ENCODE assay signal across 1 cellular context in genomic region chr16:57536306-57537193, GRCh38.
A peak's percentile ranks its signal among the peaks of the same experiment; 100 is the strongest.
TF ChIP-seq lines count a peak whose summit lies in the region.

TSS of gene CCDC102A (minus strand) at chr16:57536571. CDS start at chr16:57529177, 7,394 bp downstream.

TF ChIP-seq in HepG2, 621 proteins besides CTCF, POLR2A, EP300 and RAD21 (continued from another document and continues in another):
- TF ChIP-seq E2F1 (CRISPR knock-in tag; IDR thresholded peaks at IDR 0.05), result 0 out of 2 replicates have a peak, but pooled peaks have one; percentile 32
- no peak for TF ChIP-seq SNAPC2 (CRISPR knock-in tag; IDR thresholded peaks at IDR 0.05)
- TF ChIP-seq CEBPB (IDR thresholded peaks at IDR 0.05; ENCODE audit: borderline replicate concordance, low read depth, low read length), result no peak
- TF ChIP-seq ZNF839 (CRISPR knock-in tag; IDR thresholded peaks at IDR 0.05; ENCODE audit: borderline replicate concordance), result 0 out of 2 replicates have a peak, but pooled peaks have one; percentile 20
- TF ChIP-seq TAF15 (IDR thresholded peaks at IDR 0.05; ENCODE audit: low read depth, low read length, poor library complexity, severe bottlenecking), result no peak
- TF ChIP-seq ZNF280D (CRISPR knock-in tag; IDR thresholded peaks at IDR 0.05), result no peak
- no peak for TF ChIP-seq PREB (CRISPR knock-in tag; IDR thresholded peaks at IDR 0.05)
- TF ChIP-seq ZBTB10 (CRISPR knock-in tag; IDR thresholded peaks at IDR 0.05; ENCODE audit: borderline replicate concordance), result peak; percentile 78; the same call in 1 of the 2 replicates
- no peak for TF ChIP-seq ZMAT5 (CRISPR knock-in tag; IDR thresholded peaks at IDR 0.05; ENCODE audit: borderline replicate concordance, low read depth)
- TF ChIP-seq GFI1 (CRISPR knock-in tag; IDR thresholded peaks at IDR 0.05; ENCODE audit: borderline replicate concordance), result no peak
- TF ChIP-seq ARNT2 (CRISPR knock-in tag; IDR thresholded peaks at IDR 0.05; ENCODE audit: low read depth), result 0 out of 2 replicates have a peak, but pooled peaks have one; percentile 52
- no peak for TF ChIP-seq LRRFIP1 (CRISPR knock-in tag; conservative IDR thresholded peaks at IDR 0.05)
- TF ChIP-seq ZNF569 (CRISPR knock-in tag; IDR thresholded peaks at IDR 0.05; ENCODE audit: borderline replicate concordance), result no peak
- TF ChIP-seq ZBTB4 (CRISPR knock-in tag; IDR thresholded peaks at IDR 0.05; ENCODE audit: borderline replicate concordance), result 0 out of 2 replicates have a peak, but pooled peaks have one; percentile 27
- 0 out of 2 replicates have a peak, but pooled peaks have one; percentile 32 for TF ChIP-seq ZNF761 (CRISPR knock-in tag; conservative IDR thresholded peaks at IDR 0.05)
- no peak for TF ChIP-seq GPBP1L1 (CRISPR knock-in tag; IDR thresholded peaks at IDR 0.05)
- no peak for TF ChIP-seq CERS6 (CRISPR knock-in tag; IDR thresholded peaks at IDR 0.05)
- no peak for TF ChIP-seq ZBTB1 (CRISPR knock-in tag; IDR thresholded peaks at IDR 0.05; ENCODE audit: borderline replicate concordance)
- 0 out of 2 replicates have a peak, but pooled peaks have one; percentile 21 for TF ChIP-seq ZNF333 (CRISPR knock-in tag; IDR thresholded peaks at IDR 0.05; ENCODE audit: borderline replicate concordance)
- no peak for TF ChIP-seq KIAA2018 (CRISPR knock-in tag; IDR thresholded peaks at IDR 0.05; ENCODE audit: borderline replicate concordance)
- TF ChIP-seq WIZ (CRISPR knock-in tag; IDR thresholded peaks at IDR 0.05), result no peak
- TF ChIP-seq DDIT3 (CRISPR knock-in tag; IDR thresholded peaks at IDR 0.05), result no peak
